ENCODE assay signal across 9 cellular contexts in genomic region chr7:75880242-75880641, GRCh38. TPM values are rescaled to one million over a fixed set of nuclear protein-coding genes. Genes with fewer than 3 reads are reported as not detected.
A peak's percentile ranks its signal among the peaks of the same experiment; 100 is the strongest.
DNase-seq lines count a peak whose midpoint lies in the region; ATAC-seq and TF ChIP-seq lines count a peak whose summit lies in the region.
"Had no signal": no experiment of that assay in that cellular context is flagged by ENCODE, and none has a peak within 500 bp of the region (broad histone marks: within the 10 kb centered on the region; RNA-seq: fewer than 3 reads in every experiment).

No MANE protein-coding gene starts in this region.

- no peak overlapping the region for H2AFZ ChIP-seq in DND-41 (ENCODE audit: low read depth, low read length)
- H2AFZ ChIP-seq in OCI-LY7 (ENCODE audit: low read length) = no peak overlapping the region

- TF ChIP-seq CTCF in DND-41 (IDR thresholded peaks at IDR 0.05; ENCODE audit: borderline replicate concordance, extremely low read depth, low read length, poor library complexity, severe bottlenecking) (no peak), OCI-LY7 (conservative IDR thresholded peaks at IDR 0.05; ENCODE audit: low read length) (no peak), osteocyte (IDR thresholded peaks at IDR 0.05) (no peak)

- H3K27ac ChIP-seq in DND-41 (ENCODE audit: low read length) (peak overlapping the region; percentile 47; the same call in 1 of the 2 replicates), OCI-LY7 (ENCODE audit: low read depth, low read length, poor library complexity, severe bottlenecking) (no peak overlapping the region)

- H3K4me1 Mint-ChIP-seq in effector memory CD8-positive, alpha-beta T cell (ENCODE audit: low read depth in 2 of 2) = peaks cover 29 to 37% of the 10 kb centered on the region in 2 donors
- H3K4me1 Mint-ChIP-seq in osteocyte (ENCODE audit: unreplicated experiment) = peaks cover 18% of the 10 kb centered on the region

- no peak for DNase-seq in DND-41
- no peak for DNase-seq in OCI-LY7 (ENCODE audit: low spot score)
- DNase-seq in effector memory CD8-positive, alpha-beta T cell = no peak
- no peak for DNase-seq in osteocyte (ENCODE audit: extremely low spot score, unreplicated experiment)
- no peak for DNase-seq in NCI-H524 treated with DMSO at 0.1 percent for 48 hours (lab: John Stamatoyannopoulos, UW)
- DNase-seq in effector CD8-positive, alpha-beta T cell (lab: John Stamatoyannopoulos, UW) = no peak
- no peak for DNase-seq in EL
- DNase-seq: head of caudate nucleus had no signal

- POLR2A ChIA-PET in OCI-LY7 (lab: Charles Lee) = no interaction called here

- H3K36me3 ChIP-seq in DND-41 (ENCODE audit: insufficient read depth, low read length) (peaks cover 50% of the 10 kb centered on the region), OCI-LY7 (ENCODE audit: insufficient read depth, low read length) (peaks cover 44% of the 10 kb centered on the region)

- intact Hi-C loops in OCI-LY7 (cut with micrococcal nuclease; ENCODE audit: unreplicated experiment) = no loop called here

- peak overlapping the region in 1 of 2 experiments; percentile 69; a peak in 2 of 4 replicates for H3K4me3 ChIP-seq in DND-41 (ENCODE audit: low read depth in 1 of 2, low read length in 2 of 2)
- H3K4me3 ChIP-seq in OCI-LY7 (ENCODE audit: low read depth, low read length, poor library complexity, severe bottlenecking) = peak overlapping the region; percentile 85

- TSS peak; percentile 74 for BruUV-seq in OCI-LY7 (replicated peaks; lab: Mats Ljungman, UMichigan)

- H3K79me2 ChIP-seq in DND-41 (ENCODE audit: insufficient read depth, low read length) (peaks cover 28% of the 10 kb centered on the region), OCI-LY7 (ENCODE audit: insufficient read depth, low read depth, low read length) (peaks cover 9% of the 10 kb centered on the region; the same call in 1 of the 2 replicates)

- peaks cover 49% of the 10 kb centered on the region for H3K36me3 Mint-ChIP-seq in effector memory CD8-positive, alpha-beta T cell (ENCODE audit: insufficient read depth)
- H3K36me3 Mint-ChIP-seq in osteocyte (ENCODE audit: unreplicated experiment) = peaks cover 18% of the 10 kb centered on the region

- no peaks in the 10 kb centered on the region for H3K27me3 Mint-ChIP-seq in effector memory CD8-positive, alpha-beta T cell
- no peaks in the 10 kb centered on the region for H3K27me3 Mint-ChIP-seq in osteocyte (ENCODE audit: unreplicated experiment)

- H3K9me3 ChIP-seq in DND-41 (ENCODE audit: insufficient read depth, low read length, severe bottlenecking) = no peaks in the 10 kb centered on the region
- H3K9me3 ChIP-seq in OCI-LY7 (ENCODE audit: low read length) = no peaks in the 10 kb centered on the region

- H3K4me1 ChIP-seq in DND-41 (ENCODE audit: insufficient read depth, low read length) (peaks cover 23% of the 10 kb centered on the region), OCI-LY7 (ENCODE audit: insufficient read depth, low read length, poor library complexity, severe bottlenecking) (peaks cover 18% of the 10 kb centered on the region)

- no peaks in the 10 kb centered on the region for H3K27me3 ChIP-seq in DND-41 (ENCODE audit: insufficient read depth, low read length, poor library complexity)

- ATAC-seq in DND-41 (ENCODE audit: insufficient read depth, low read depth) (no peak), GM18907 (IDR thresholded peaks at IDR 0.05; ENCODE audit: unreplicated experiment) (no peak)
- ATAC-seq in effector memory CD8-positive, alpha-beta T cell (replicated peaks) = no peak

- CTCF ChIA-PET in OCI-LY7 (lab: Charles Lee; ENCODE audit: unreplicated experiment) = no interaction called here

- peak overlapping the region; percentile 87 for H3K4me2 ChIP-seq in DND-41 (ENCODE audit: insufficient read depth, low read length)
- H3K4me2 ChIP-seq in OCI-LY7 (ENCODE audit: low read length) = peak overlapping the region; percentile 92

- H3K27ac Mint-ChIP-seq in effector memory CD8-positive, alpha-beta T cell = peak overlapping the region; percentile 92 to 94
- no peak overlapping the region for H3K27ac Mint-ChIP-seq in osteocyte (ENCODE audit: unreplicated experiment)

- H3K9me2 ChIP-seq in OCI-LY7 (ENCODE audit: insufficient read depth, low read length) = no peaks in the 10 kb centered on the region

- H3K9me3 Mint-ChIP-seq in effector memory CD8-positive, alpha-beta T cell = no peaks in the 10 kb centered on the region
- no peaks in the 10 kb centered on the region for H3K9me3 Mint-ChIP-seq in osteocyte (ENCODE audit: unreplicated experiment)

- H3K4me3 Mint-ChIP-seq in effector memory CD8-positive, alpha-beta T cell = peak overlapping the region; percentile 96
- peak overlapping the region; percentile 90 for H3K4me3 Mint-ChIP-seq in osteocyte (ENCODE audit: unreplicated experiment)

- H4K20me1 ChIP-seq in DND-41 (ENCODE audit: insufficient read depth, low read length) = no peaks in the 10 kb centered on the region
- no peaks in the 10 kb centered on the region for H4K20me1 ChIP-seq in OCI-LY7 (ENCODE audit: insufficient read depth, low read length)

- peak overlapping the region; percentile 93 for H3K9ac ChIP-seq in DND-41 (ENCODE audit: low read depth, low read length)

RNA-seq across cellular contexts. Expression of gene RHBDD2, which starts 1.4 kb away (rescaled TPM):
- total RNA-seq in OCI-LY7 (2014; rRNA removed; shearing (Covaris generic)) = 10.9 and 20.3 TPM in 2 replicates
- 18.6 and 23.8 TPM in 2 replicates for total RNA-seq in OCI-LY7 (2022)
- total RNA-seq in osteocyte = 44.8 and 50.7 TPM in 2 replicates

RNA-seq across cellular contexts. Expression of gene POR, which starts 34.7 kb away (rescaled TPM):
- total RNA-seq in OCI-LY7 (2014; rRNA removed; shearing (Covaris generic)) = 30.8 and 41.5 TPM in 2 replicates
- total RNA-seq in OCI-LY7 (2022) (38.3 and 45.2 TPM in 2 replicates), osteocyte (62.1 and 74.0 TPM in 2 replicates)
